ENCODE assay signal across 22 cellular contexts in genomic region chrX:69036674-69037573, GRCh38.
"Had no signal": no experiment of that assay in that cellular context is flagged by ENCODE, and none has a peak within 500 bp of the region (broad histone marks: within the 10 kb centered on the region; RNA-seq: fewer than 3 reads in every experiment).

No MANE protein-coding gene starts in this region.

- H3K9me3 ChIP-seq: colonic mucosa, heart right ventricle, mucosa of descending colon, right atrium auricular region, tibial nerve had no signal

- H3K27me3 Mint-ChIP-seq: activated B cell treated with CpG ODN at 0.5 μM for 24 hours; activated CD8-positive, alpha-beta T cell treated with anti-CD3 and anti-CD28 coated beads for 36 hours; activated naive CD8-positive, alpha-beta T cell treated with anti-CD3 and anti-CD28 coated beads, Interleukin-2, amount 50 U/mL, for 24 hours; central memory CD8-positive, alpha-beta T cell; progenitor cell of endocrine pancreas had no signal

- H3K4me1 Mint-ChIP-seq: activated B cell treated with CpG ODN at 0.5 μM for 24 hours; activated naive CD8-positive, alpha-beta T cell treated with anti-CD3 and anti-CD28 coated beads, Interleukin-2, amount 50 U/mL, for 24 hours; central memory CD8-positive, alpha-beta T cell; immature natural killer cell; naive thymus-derived CD4-positive, alpha-beta T cell; T-cell had no signal

- H3K4me3 ChIP-seq: colonic mucosa, heart right ventricle, mucosa of descending colon, right atrium auricular region, tibial nerve had no signal

- H3K27ac Mint-ChIP-seq: activated B cell treated with CpG ODN at 0.5 μM for 24 hours; activated CD8-positive, alpha-beta T cell treated with anti-CD3 and anti-CD28 coated beads for 36 hours; activated naive CD4-positive, alpha-beta T cell treated with anti-CD3 and anti-CD28 coated beads for 36 hours; activated naive CD8-positive, alpha-beta T cell treated with anti-CD3 and anti-CD28 coated beads, Interleukin-2, amount 50 U/mL, for 24 hours; immature natural killer cell; naive thymus-derived CD4-positive, alpha-beta T cell; progenitor cell of endocrine pancreas; T-cell had no signal

- H3K4me1 ChIP-seq: colonic mucosa, heart right ventricle, right atrium auricular region, tibial nerve had no signal

- H3K27ac ChIP-seq: brain microvascular endothelial cell, colonic mucosa, heart right ventricle, right atrium auricular region, tibial nerve had no signal

- ATAC-seq: activated CD8-positive, alpha-beta T cell treated with anti-CD3 and anti-CD28 coated beads for 36 hours; activated naive CD8-positive, alpha-beta T cell treated with anti-CD3 and anti-CD28 coated beads, Interleukin-2, amount 50 U/mL, for 24 hours; activated T-cell treated with anti-CD3 and anti-CD28 coated beads, Interleukin-2, amount 50 U/mL, for 4 hours; heart right ventricle; mucosa of descending colon; naive thymus-derived CD4-positive, alpha-beta T cell; T-cell had no signal

- H3K36me3 Mint-ChIP-seq: immature natural killer cell; naive thymus-derived CD4-positive, alpha-beta T cell; T-cell had no signal

- H3K4me3 Mint-ChIP-seq: activated B cell treated with CpG ODN at 0.5 μM for 24 hours; activated CD8-positive, alpha-beta T cell treated with anti-CD3 and anti-CD28 coated beads for 36 hours; activated naive CD4-positive, alpha-beta T cell treated with anti-CD3 and anti-CD28 coated beads for 36 hours; activated naive CD8-positive, alpha-beta T cell treated with anti-CD3 and anti-CD28 coated beads, Interleukin-2, amount 50 U/mL, for 24 hours; activated T-cell treated with anti-CD3 and anti-CD28 coated beads, Interleukin-2, amount 50 U/mL, for 4 hours; central memory CD8-positive, alpha-beta T cell; immature natural killer cell; naive thymus-derived CD4-positive, alpha-beta T cell; T-cell had no signal

- H3K36me3 ChIP-seq: brain microvascular endothelial cell, colonic mucosa, heart right ventricle, right atrium auricular region, tibial nerve had no signal

- H3K9me3 Mint-ChIP-seq: activated B cell treated with CpG ODN at 0.5 μM for 24 hours; activated CD8-positive, alpha-beta T cell treated with anti-CD3 and anti-CD28 coated beads for 36 hours; activated naive CD4-positive, alpha-beta T cell treated with anti-CD3 and anti-CD28 coated beads for 36 hours; activated naive CD8-positive, alpha-beta T cell treated with anti-CD3 and anti-CD28 coated beads, Interleukin-2, amount 50 U/mL, for 24 hours; activated T-cell treated with anti-CD3 and anti-CD28 coated beads, Interleukin-2, amount 50 U/mL, for 4 hours; central memory CD8-positive, alpha-beta T cell; T-cell had no signal

- DNase-seq: activated B cell treated with CpG ODN at 0.5 μM for 24 hours; activated CD4-positive, alpha-beta T cell treated with anti-CD3 and anti-CD28 coated beads for 4 hours; activated CD8-positive, alpha-beta T cell treated with anti-CD3 and anti-CD28 coated beads for 36 hours; activated naive CD4-positive, alpha-beta T cell treated with anti-CD3 and anti-CD28 coated beads for 36 hours; activated naive CD8-positive, alpha-beta T cell treated with anti-CD3 and anti-CD28 coated beads, Interleukin-2, amount 50 U/mL, for 24 hours; activated T-cell treated with anti-CD3 and anti-CD28 coated beads, Interleukin-2, amount 50 U/mL, for 4 hours; anterior cingulate cortex; brain microvascular endothelial cell; colonic mucosa; heart right ventricle; immature natural killer cell; mesenchymal stem cell; mucosa of descending colon; naive thymus-derived CD4-positive, alpha-beta T cell; nucleus accumbens; stimulated activated CD4-positive, alpha-beta T cell treated with anti-CD3 and anti-CD28 coated beads, Interleukin-2, amount 100 ng/mL, for 24 hours; stimulated activated naive CD4-positive, alpha-beta T cell treated with Interleukin-2 at 50 U/mL for 16 hours; T-cell had no signal

- H3K27me3 ChIP-seq: brain microvascular endothelial cell, colonic mucosa, right atrium auricular region had no signal
